Comparison of ENCODE assay signal across 8 cellular contexts in the genomic region with DNA sequence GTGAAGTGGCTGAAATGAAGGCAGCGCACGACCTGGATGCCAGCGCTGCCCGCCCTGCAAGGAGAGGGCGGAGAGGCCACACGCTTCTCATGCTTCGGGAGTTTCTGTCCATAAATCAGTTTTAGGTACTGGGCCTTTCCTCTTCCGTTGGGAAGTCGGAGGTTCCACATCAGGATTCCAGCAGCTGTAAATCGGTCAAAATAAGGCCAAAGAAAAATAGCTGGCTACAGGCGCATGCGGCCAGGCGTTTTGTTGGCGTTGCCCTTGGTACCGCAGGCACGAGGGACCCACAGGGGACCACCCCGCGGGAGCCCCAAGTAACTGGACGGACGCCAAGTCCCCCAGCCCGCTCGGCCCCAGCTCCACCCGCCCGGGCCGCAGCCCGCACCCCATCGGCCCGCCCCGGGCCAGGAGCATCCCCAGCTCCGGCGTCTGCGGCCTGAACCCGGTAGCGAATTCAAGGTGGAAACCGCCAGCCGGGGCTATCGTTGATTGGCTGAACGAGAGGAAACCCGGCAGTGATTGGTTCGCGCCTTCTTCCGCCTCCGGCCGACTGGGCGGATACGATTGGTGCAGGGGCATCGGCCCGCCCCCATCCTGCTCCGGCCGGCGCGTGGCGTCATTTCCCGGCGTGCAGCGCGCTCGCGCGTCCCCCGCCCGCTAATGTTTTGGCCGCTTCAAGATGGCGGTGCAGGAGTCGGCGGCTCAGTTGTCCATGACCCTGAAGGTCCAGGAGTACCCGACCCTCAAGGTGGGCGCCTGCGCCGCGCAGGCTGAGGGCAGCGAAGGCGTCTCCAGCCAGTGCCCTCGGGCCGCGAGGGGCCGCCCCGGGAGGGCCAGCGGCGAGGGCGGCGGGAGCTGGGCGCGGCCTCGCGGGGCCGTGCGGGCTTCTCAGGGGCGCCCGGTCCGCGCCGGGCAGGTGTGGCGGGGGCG. TPM values are rescaled to one million over a fixed set of nuclear protein-coding genes. Genes with fewer than 3 reads are reported as not detected.
DNase-seq lines count a peak whose midpoint lies in the region; ATAC-seq and TF ChIP-seq lines count a peak whose summit lies in the region.

A gene (plus strand): TSS at position 660 of the 933 bp plus-strand sequence. CDS start 23 bp downstream, at position 683.

- CTCF ChIA-PET in SK-N-SH (lab: Yijun Ruan, JAX) = interaction anchor here (0.8 to 1.5 kb wide), 3 partner anchors 39 to 158 kb away, joined by 3 read pairs; no protein-coding TSS in a partner anchor

- ATAC-seq in HG02571 (IDR thresholded peaks at IDR 0.05; ENCODE audit: unreplicated experiment) = peak; percentile 95

- H3K36me3 ChIP-seq in SK-N-SH (replicated peaks in 1 of 2; ENCODE audit: control insufficient read depth in 1 of 2, insufficient read depth in 2 of 2, low read length in 1 of 2) = no peaks in the 10 kb centered on the region

- peak within 1 kb of the TSS; percentile 86 to 95 for H3K4me3 ChIP-seq in SK-N-SH (ENCODE audit: low read depth in 2 of 2, low read length in 1 of 2)

- peaks cover 40% of the 10 kb centered on the region for H4K20me1 ChIP-seq in SK-N-SH (ENCODE audit: insufficient read depth)

- peak within 1 kb of the TSS; percentile 82 for H2AFZ ChIP-seq in SK-N-SH (ENCODE audit: low read depth)

- H3F3A ChIP-seq in SK-N-SH (replicated peaks; ENCODE audit: insufficient read depth) = peaks cover 3% of the 10 kb centered on the region

- peak within 1 kb of the TSS; percentile 61 to 86 for H3K27ac ChIP-seq in SK-N-SH (ENCODE audit: low read depth in 2 of 2, low read length in 1 of 2)

- H3K9me3 ChIP-seq in SK-N-SH = no peaks in the 10 kb centered on the region

- peaks cover 0 to 25% of the 10 kb centered on the region in 2 experiments; a peak in 3 of 4 replicates for H3K4me1 ChIP-seq in SK-N-SH (ENCODE audit: control insufficient read depth in 1 of 2, insufficient read depth in 2 of 2, low read depth in 1 of 2, low read length in 1 of 2)

- H3K9me2 ChIP-seq in SK-N-SH = no peaks in the 10 kb centered on the region

- POLR2A ChIA-PET in SK-N-SH (lab: Yijun Ruan, JAX) = interaction anchor here (0.8 to 1.2 kb wide), 3 partner anchors 20 to 57 kb away, joined by 5 to 6 read pairs (median 6); a partner anchor contains a TSS

- H3K4me2 ChIP-seq in SK-N-SH = peak within 1 kb of the TSS; percentile 98

- DNase-seq in GM04504 (ENCODE audit: low read depth) = peak; percentile 94
- peak; percentile 90 for DNase-seq in NCI-H1048 (lab: John Stamatoyannopoulos, UW)
- DNase-seq in SK-N-SH = peak; percentile 100
- peak; percentile 98 for DNase-seq in activated naive CD4-positive, alpha-beta T cell treated with anti-CD3 and anti-CD28 coated beads, Interleukin-2, amount 50 U/mL, for 16 hours
- peak; percentile 100 for DNase-seq in germinal center (ENCODE audit: low spot score)
- DNase-seq in non-pigmented ciliary epithelial cell (ENCODE audit: low read depth) = peak; percentile 78
- DNase-seq in superior temporal gyrus (ENCODE audit: extremely low spot score) = peak; percentile 98

- TF ChIP-seq CTCF in SK-N-SH (IDR thresholded peaks at IDR 0.05) = no peak

- no peak for TF ChIP-seq RAD21 in SK-N-SH (IDR thresholded peaks at IDR 0.05; ENCODE audit: low read length)

- H3K27me3 ChIP-seq in SK-N-SH (ENCODE audit: insufficient read depth) = no peaks in the 10 kb centered on the region

- peak within 1 kb of the TSS; percentile 85 for H3K9ac ChIP-seq in SK-N-SH

- WGBS in SK-N-SH (ENCODE audit: low lambda C conversion rate) = 5% methylated on average over 11 of the region's 95 CpGs

- H3K79me2 ChIP-seq in SK-N-SH (ENCODE audit: insufficient read depth) = peaks cover 48% of the 10 kb centered on the region

- no peak for TF ChIP-seq EP300 in SK-N-SH (IDR thresholded peaks at IDR 0.05; ENCODE audit: borderline replicate concordance in 1 of 2, low read depth in 1 of 2, low read length in 1 of 2)

TF ChIP-seq in SK-N-SH, 30 proteins besides CTCF, POLR2A, EP300 and RAD21 (continues in another document):
- TF ChIP-seq RCOR1 (IDR thresholded peaks at IDR 0.05; ENCODE audit: low read length) (no peak), EZH2phosphoT487 (IDR thresholded peaks at IDR 0.05; ENCODE audit: borderline replicate concordance, low read depth) (no peak), TCF12 (IDR thresholded peaks at IDR 0.05) (no peak), MXI1 (IDR thresholded peaks at IDR 0.05; ENCODE audit: low read depth, low read length) (peak; percentile 82), JUND (IDR thresholded peaks at IDR 0.05) (no peak), TEAD4 (IDR thresholded peaks at IDR 0.05; ENCODE audit: borderline replicate concordance, insufficient read depth) (no peak), FOXJ3 (CRISPR knock-in tag; IDR thresholded peaks at IDR 0.05) (no peak), MEF2A (IDR thresholded peaks at IDR 0.05; ENCODE audit: borderline replicate concordance, low read depth) (no peak), TAF1 (IDR thresholded peaks at IDR 0.05; ENCODE audit: borderline replicate concordance, low read depth, low read length) (peak; percentile 85), SIN3A (IDR thresholded peaks at IDR 0.05; ENCODE audit: borderline replicate concordance, low read depth, low read length) (peak; percentile 65; the same call in 1 of the 2 replicates), NFIC (IDR thresholded peaks at IDR 0.05; ENCODE audit: borderline replicate concordance) (peak; percentile 47; the same call in 1 of the 2 replicates), YY1 (IDR thresholded peaks at IDR 0.05; ENCODE audit: low read depth) (peak; percentile 92), NRF1 (IDR thresholded peaks at IDR 0.05; ENCODE audit: low read depth, low read length) (peak; percentile 21), GATA2 (CRISPR knock-in tag; IDR thresholded peaks at IDR 0.05) (no peak)
- TF ChIP-seq, protein P1, sequence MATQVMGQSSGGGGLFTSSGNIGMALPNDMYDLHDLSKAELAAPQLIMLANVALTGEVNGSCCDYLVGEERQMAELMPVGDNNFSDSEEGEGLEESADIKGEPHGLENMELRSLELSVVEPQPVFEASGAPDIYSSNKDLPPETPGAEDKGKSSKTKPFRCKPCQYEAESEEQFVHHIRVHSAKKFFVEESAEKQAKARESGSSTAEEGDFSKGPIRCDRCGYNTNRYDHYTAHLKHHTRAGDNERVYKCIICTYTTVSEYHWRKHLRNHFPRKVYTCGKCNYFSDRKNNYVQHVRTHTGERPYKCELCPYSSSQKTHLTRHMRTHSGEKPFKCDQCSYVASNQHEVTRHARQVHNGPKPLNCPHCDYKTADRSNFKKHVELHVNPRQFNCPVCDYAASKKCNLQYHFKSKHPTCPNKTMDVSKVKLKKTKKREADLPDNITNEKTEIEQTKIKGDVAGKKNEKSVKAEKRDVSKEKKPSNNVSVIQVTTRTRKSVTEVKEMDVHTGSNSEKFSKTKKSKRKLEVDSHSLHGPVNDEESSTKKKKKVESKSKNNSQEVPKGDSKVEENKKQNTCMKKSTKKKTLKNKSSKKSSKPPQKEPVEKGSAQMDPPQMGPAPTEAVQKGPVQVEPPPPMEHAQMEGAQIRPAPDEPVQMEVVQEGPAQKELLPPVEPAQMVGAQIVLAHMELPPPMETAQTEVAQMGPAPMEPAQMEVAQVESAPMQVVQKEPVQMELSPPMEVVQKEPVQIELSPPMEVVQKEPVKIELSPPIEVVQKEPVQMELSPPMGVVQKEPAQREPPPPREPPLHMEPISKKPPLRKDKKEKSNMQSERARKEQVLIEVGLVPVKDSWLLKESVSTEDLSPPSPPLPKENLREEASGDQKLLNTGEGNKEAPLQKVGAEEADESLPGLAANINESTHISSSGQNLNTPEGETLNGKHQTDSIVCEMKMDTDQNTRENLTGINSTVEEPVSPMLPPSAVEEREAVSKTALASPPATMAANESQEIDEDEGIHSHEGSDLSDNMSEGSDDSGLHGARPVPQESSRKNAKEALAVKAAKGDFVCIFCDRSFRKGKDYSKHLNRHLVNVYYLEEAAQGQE (IDR thresholded peaks at IDR 0.05; ENCODE audit: low read depth, low read length) = no peak
- TF ChIP-seq, protein P2, sequence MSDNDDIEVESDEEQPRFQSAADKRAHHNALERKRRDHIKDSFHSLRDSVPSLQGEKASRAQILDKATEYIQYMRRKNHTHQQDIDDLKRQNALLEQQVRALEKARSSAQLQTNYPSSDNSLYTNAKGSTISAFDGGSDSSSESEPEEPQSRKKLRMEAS (IDR thresholded peaks at IDR 0.05; ENCODE audit: low read depth) = peak; percentile 49; the same call in 1 of the 2 replicates
- TF ChIP-seq, protein P3, sequence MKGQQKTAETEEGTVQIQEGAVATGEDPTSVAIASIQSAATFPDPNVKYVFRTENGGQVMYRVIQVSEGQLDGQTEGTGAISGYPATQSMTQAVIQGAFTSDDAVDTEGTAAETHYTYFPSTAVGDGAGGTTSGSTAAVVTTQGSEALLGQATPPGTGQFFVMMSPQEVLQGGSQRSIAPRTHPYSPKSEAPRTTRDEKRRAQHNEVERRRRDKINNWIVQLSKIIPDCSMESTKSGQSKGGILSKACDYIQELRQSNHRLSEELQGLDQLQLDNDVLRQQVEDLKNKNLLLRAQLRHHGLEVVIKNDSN (IDR thresholded peaks at IDR 0.05; ENCODE audit: borderline replicate concordance, low read depth) = 0 out of 2 replicates have a peak, but pooled peaks have one; percentile 4
- TF ChIP-seq, protein P4, sequence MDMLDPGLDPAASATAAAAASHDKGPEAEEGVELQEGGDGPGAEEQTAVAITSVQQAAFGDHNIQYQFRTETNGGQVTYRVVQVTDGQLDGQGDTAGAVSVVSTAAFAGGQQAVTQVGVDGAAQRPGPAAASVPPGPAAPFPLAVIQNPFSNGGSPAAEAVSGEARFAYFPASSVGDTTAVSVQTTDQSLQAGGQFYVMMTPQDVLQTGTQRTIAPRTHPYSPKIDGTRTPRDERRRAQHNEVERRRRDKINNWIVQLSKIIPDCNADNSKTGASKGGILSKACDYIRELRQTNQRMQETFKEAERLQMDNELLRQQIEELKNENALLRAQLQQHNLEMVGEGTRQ (IDR thresholded peaks at IDR 0.05; ENCODE audit: borderline replicate concordance, low read depth, low read length) = no peak
- TF ChIP-seq, protein P5, sequence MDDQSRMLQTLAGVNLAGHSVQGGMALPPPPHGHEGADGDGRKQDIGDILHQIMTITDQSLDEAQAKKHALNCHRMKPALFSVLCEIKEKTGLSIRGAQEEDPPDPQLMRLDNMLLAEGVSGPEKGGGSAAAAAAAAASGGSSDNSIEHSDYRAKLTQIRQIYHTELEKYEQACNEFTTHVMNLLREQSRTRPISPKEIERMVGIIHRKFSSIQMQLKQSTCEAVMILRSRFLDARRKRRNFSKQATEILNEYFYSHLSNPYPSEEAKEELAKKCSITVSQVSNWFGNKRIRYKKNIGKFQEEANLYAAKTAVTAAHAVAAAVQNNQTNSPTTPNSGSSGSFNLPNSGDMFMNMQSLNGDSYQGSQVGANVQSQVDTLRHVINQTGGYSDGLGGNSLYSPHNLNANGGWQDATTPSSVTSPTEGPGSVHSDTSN (IDR thresholded peaks at IDR 0.05) = no peak

RNA-seq across cellular contexts. Expression of the gene that starts here (rescaled TPM):
- 123 and 128 TPM in 2 replicates for polyA plus RNA-seq in SK-N-SH (2012; rRNA removed)
- polyA plus RNA-seq in SK-N-SH (2012; cell fraction: cytosol; rRNA removed) = 64.4 and 85.4 TPM in 2 replicates
- 196 and 274 TPM in 2 replicates for polyA plus RNA-seq in SK-N-SH (2012; cell fraction: nucleus; rRNA removed)

Comparison
In these comparisons a context has a peak if more than half of its experiments do, and no peak if none do; other contexts are left out.
1. Peak in every context shown above with its lines: DNase-seq, ATAC-seq, H3K4me3 ChIP-seq and H3K27ac ChIP-seq.